ENCODE assay signal across 1 cellular context in the genomic region with DNA sequence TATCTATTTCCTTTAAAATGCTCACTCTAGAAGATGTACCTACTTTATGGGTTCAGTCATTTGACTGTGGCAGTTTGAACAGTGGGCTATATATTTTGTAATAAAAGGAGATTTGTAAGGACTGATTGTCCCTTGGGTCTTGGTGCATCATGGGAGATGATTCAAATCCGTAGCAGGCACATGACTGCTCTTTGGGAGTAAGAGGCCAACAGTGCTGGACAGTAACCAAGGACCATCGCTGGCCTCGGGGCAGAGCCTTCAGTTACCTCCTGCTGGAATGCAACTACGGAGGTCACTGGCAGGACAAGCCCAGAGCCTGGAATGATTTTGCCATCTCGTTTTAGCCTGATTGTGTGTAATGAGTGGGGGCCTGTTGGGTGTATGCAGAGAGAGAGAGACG.
TF ChIP-seq lines count a peak whose summit lies in the region.

No MANE protein-coding gene starts in this region.

TF ChIP-seq in SK-N-SH treated with all-trans-retinoic acid at 6 μM for 48 hours, 23 proteins besides CTCF, POLR2A, EP300 and RAD21 (continued from another document):
- TF ChIP-seq, protein P1, sequence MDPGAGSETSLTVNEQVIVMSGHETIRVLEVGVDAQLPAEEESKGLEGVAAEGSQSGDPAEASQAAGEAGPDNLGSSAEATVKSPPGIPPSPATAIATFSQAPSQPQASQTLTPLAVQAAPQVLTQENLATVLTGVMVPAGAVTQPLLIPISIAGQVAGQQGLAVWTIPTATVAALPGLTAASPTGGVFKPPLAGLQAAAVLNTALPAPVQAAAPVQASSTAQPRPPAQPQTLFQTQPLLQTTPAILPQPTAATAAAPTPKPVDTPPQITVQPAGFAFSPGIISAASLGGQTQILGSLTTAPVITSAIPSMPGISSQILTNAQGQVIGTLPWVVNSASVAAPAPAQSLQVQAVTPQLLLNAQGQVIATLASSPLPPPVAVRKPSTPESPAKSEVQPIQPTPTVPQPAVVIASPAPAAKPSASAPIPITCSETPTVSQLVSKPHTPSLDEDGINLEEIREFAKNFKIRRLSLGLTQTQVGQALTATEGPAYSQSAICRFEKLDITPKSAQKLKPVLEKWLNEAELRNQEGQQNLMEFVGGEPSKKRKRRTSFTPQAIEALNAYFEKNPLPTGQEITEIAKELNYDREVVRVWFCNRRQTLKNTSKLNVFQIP (CRISPR knock-in tag; IDR thresholded peaks at IDR 0.05; ENCODE audit: borderline replicate concordance, low read depth) = no peak
- TF ChIP-seq CSDC2 (CRISPR knock-in tag; IDR thresholded peaks at IDR 0.05) (no peak), OSR1 (CRISPR knock-in tag; IDR thresholded peaks at IDR 0.05) (no peak)
